16 cellular contexts compared by ENCODE assay signal in the genomic region with DNA sequence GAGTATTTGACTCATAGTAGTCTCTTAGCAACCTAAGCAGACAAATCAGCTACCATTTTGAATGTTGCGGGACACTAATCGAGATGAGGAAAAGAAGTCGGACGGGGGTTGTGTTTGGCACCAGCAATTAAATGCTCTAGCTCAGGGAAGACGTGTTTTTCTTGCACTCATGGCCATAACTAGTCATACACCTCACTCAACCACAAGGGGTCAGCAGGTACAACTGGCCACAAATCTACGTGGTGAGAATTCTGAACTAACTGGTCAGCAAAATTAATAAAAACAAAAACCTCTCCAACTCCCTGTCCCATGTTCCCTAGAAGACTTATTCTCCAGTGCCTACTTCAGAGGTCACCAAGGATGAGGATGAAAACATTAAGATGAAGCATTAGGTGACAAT.
DNase-seq lines count a peak whose midpoint lies in the region; ATAC-seq, FAIRE-seq and TF ChIP-seq lines count a peak whose summit lies in the region.
"Had no signal": no experiment of that assay in that cellular context is flagged by ENCODE, and none has a peak within 500 bp of the region (broad histone marks: within the 10 kb centered on the region; RNA-seq: fewer than 3 reads in every experiment).

No MANE protein-coding gene starts in this region.

- in situ Hi-C loops in HAP-1 (cut with MboI; ENCODE audit: low sequenced_read_pairs) (no loop called here), HepG2 (cut with HindIII; ENCODE audit: extremely low pct_ligation_motif_present, low pct_unique_long_range_greater_than_20kb) (no loop called here), G401 (cut with HindIII; ENCODE audit: low sequenced_read_pairs) (no loop called here)

- TF ChIP-seq POLR2A in HepG2 (IDR thresholded peaks at IDR 0.05; ENCODE audit: insufficient read depth in 1 of 2, low read depth in 2 of 2, low read length in 2 of 2): no peak

- POLR2A ChIA-PET in HepG2 (lab: Yijun Ruan, JAX): no interaction called here

- no peak overlapping the region for H3K9ac ChIP-seq in HepG2 (ENCODE audit: insufficient read depth, low read depth, low read length)

- CTCF ChIA-PET in HepG2 (lab: Yijun Ruan, JAX; ENCODE audit: low intra/inter-chr PET ratio, low total read pairs): interaction anchor here (1.1 kb wide), 1 partner anchor 1862 kb away, joined by 4 read pairs; no protein-coding TSS in a partner anchor

- no peak for ATAC-seq in RWPE2 (ENCODE audit: low read depth)
- peak; percentile 32; the same call in 1 of the 3 replicates for ATAC-seq in HepG2
- no peak for ATAC-seq in HG03025 (IDR thresholded peaks at IDR 0.05; ENCODE audit: low FRiP score, unreplicated experiment)
- ATAC-seq in GM21360 (IDR thresholded peaks at IDR 0.05; ENCODE audit: unreplicated experiment): no peak
- ATAC-seq: activated naive CD8-positive, alpha-beta T cell treated with anti-CD3 and anti-CD28 coated beads, Interleukin-2, amount 50 U/mL, for 24 hours; lower lobe of right lung had no signal

- TF ChIP-seq CTCF in C4-2B (conservative IDR thresholded peaks at IDR 0.05): peak; percentile 67
- TF ChIP-seq CTCF in RWPE2 (IDR thresholded peaks at IDR 0.05; ENCODE audit: poor library complexity, severe bottlenecking): peak; percentile 43
- no peak; the same call in 1 of the 2 replicates for TF ChIP-seq CTCF in HepG2 (CRISPR knock-in tag; IDR thresholded peaks at IDR 0.05)

- H3K9me3 ChIP-seq in HAP-1 (no peaks in the 10 kb centered on the region), RWPE2 (ENCODE audit: severe bottlenecking) (no peaks in the 10 kb centered on the region), HepG2 (ENCODE audit: low read length) (peaks cover 71% of the 10 kb centered on the region)
- H3K9me3 ChIP-seq: lower lobe of right lung had no signal

- no peak overlapping the region for H2AFZ ChIP-seq in HepG2 (ENCODE audit: low read length)

- FAIRE-seq in HepG2 (lab: Jason Lieb, UNC): peak; percentile 42

- TF ChIP-seq EP300 in HepG2 (IDR thresholded peaks at IDR 0.05; ENCODE audit: low read depth in 2 of 2, low read length in 2 of 2) (no peak), HepG2 (CRISPR knock-in tag; IDR thresholded peaks at IDR 0.05; ENCODE audit: borderline replicate concordance) (no peak)

- H4K20me1 ChIP-seq in HepG2 (ENCODE audit: insufficient read depth, low read length): no peaks in the 10 kb centered on the region

- no peak overlapping the region for H3K4me2 ChIP-seq in HepG2 (ENCODE audit: low read depth, low read length)

- no peak for TF ChIP-seq RAD21 in HepG2 (CRISPR knock-in tag; IDR thresholded peaks at IDR 0.05)

- H3K27ac ChIP-seq in C4-2B: no peak overlapping the region
- no peak overlapping the region for H3K27ac ChIP-seq in RWPE2 (ENCODE audit: poor library complexity, severe bottlenecking)
- H3K27ac ChIP-seq in HepG2 (ENCODE audit: extremely low read length, insufficient read depth, low read length): no peak overlapping the region
- H3K27ac ChIP-seq: cardiac muscle cell, lower lobe of right lung had no signal

- intact Hi-C loops in HepG2 (cut with micrococcal nuclease; ENCODE audit: unreplicated experiment): no loop called here

- no peaks in the 10 kb centered on the region for H3K27me3 ChIP-seq in HAP-1 (ENCODE audit: low read depth)
- no peaks in the 10 kb centered on the region for H3K27me3 ChIP-seq in RWPE2 (ENCODE audit: insufficient read depth, poor library complexity, severe bottlenecking)
- H3K27me3 ChIP-seq in HepG2 (ENCODE audit: control insufficient read depth in 1 of 2, insufficient read depth in 2 of 2, low read length in 2 of 2): no peaks in the 10 kb centered on the region
- H3K27me3 ChIP-seq: cardiac muscle cell had no signal

- no peak overlapping the region for H3K4me3 ChIP-seq in HAP-1
- no peak overlapping the region for H3K4me3 ChIP-seq in RWPE2 (ENCODE audit: severe bottlenecking)
- no peak overlapping the region for H3K4me3 ChIP-seq in HepG2 (replicated peaks in 1 of 3; ENCODE audit: insufficient read depth in 1 of 3, low read depth in 2 of 3, low read length in 3 of 3)
- H3K4me3 ChIP-seq: cardiac muscle cell, lower lobe of right lung had no signal

- WGBS in HepG2 (ENCODE audit: low lambda C conversion rate): 3% methylated on average over 6 of the region's 6 CpGs

- no TSS peak for BruUV-seq in HepG2 (replicated peaks; lab: Mats Ljungman, UMichigan)

- DNase-seq in HAP-1 (ENCODE audit: low spot score in 2 of 2) (peak; percentile 25 to 26), RWPE2 (ENCODE audit: low spot score) (no peak), HepG2 (ENCODE audit: low spot score) (no peak), G401 (ENCODE audit: low spot score) (no peak), DMS114 treated with DMSO at 0.1 percent for 48 hours (lab: John Stamatoyannopoulos, UW; ENCODE audit: unreplicated experiment) (no peak)
- DNase-seq: activated CD4-positive, alpha-beta T cell treated with anti-CD3 and anti-CD28 coated beads, Interleukin-2, amount 50 U/mL, for 1 hour; activated naive CD8-positive, alpha-beta T cell treated with anti-CD3 and anti-CD28 coated beads, Interleukin-2, amount 50 U/mL, for 24 hours; Calu3; effector memory CD4-positive, alpha-beta T cell; lower lobe of right lung; NCI-H1048; NCI-H345 had no signal

- no peaks in the 10 kb centered on the region for H3K79me2 ChIP-seq in HepG2 (ENCODE audit: insufficient read depth, low read length)

- H3K4me1 ChIP-seq in HAP-1 (no peaks in the 10 kb centered on the region; the same call in 1 of the 2 replicates), RWPE2 (ENCODE audit: insufficient read depth, poor library complexity, severe bottlenecking) (no peaks in the 10 kb centered on the region), HepG2 (ENCODE audit: insufficient read depth, low read length) (no peaks in the 10 kb centered on the region)
- H3K4me1 ChIP-seq: lower lobe of right lung had no signal

- no peaks in the 10 kb centered on the region for H3K36me3 ChIP-seq in HAP-1 (replicated peaks)
- no peaks in the 10 kb centered on the region for H3K36me3 ChIP-seq in RWPE2 (ENCODE audit: low read depth)
- H3K36me3 ChIP-seq in HepG2 (replicated peaks in 1 of 2; ENCODE audit: control insufficient read depth in 1 of 2, insufficient read depth in 2 of 2, low read length in 2 of 2): no peaks in the 10 kb centered on the region
- H3K36me3 ChIP-seq: cardiac muscle cell, lower lobe of right lung had no signal

TF ChIP-seq in HepG2, 621 proteins besides CTCF, POLR2A, EP300 and RAD21:
- TF ChIP-seq, protein P1, sequence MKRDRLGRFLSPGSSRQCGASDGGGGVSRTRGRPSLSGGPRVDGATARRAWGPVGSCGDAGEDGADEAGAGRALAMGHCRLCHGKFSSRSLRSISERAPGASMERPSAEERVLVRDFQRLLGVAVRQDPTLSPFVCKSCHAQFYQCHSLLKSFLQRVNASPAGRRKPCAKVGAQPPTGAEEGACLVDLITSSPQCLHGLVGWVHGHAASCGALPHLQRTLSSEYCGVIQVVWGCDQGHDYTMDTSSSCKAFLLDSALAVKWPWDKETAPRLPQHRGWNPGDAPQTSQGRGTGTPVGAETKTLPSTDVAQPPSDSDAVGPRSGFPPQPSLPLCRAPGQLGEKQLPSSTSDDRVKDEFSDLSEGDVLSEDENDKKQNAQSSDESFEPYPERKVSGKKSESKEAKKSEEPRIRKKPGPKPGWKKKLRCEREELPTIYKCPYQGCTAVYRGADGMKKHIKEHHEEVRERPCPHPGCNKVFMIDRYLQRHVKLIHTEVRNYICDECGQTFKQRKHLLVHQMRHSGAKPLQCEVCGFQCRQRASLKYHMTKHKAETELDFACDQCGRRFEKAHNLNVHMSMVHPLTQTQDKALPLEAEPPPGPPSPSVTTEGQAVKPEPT (CRISPR knock-in tag; IDR thresholded peaks at IDR 0.05; ENCODE audit: low read depth): no peak
- TF ChIP-seq ZNF780A (CRISPR knock-in tag; IDR thresholded peaks at IDR 0.05) (no peak), ZNF337 (CRISPR knock-in tag; IDR thresholded peaks at IDR 0.05; ENCODE audit: borderline replicate concordance, low read depth) (no peak), NFIC (IDR thresholded peaks at IDR 0.05; ENCODE audit: low read length) (no peak), SIX4 (CRISPR knock-in tag; IDR thresholded peaks at IDR 0.05) (no peak), SMC3 (IDR thresholded peaks at IDR 0.05; ENCODE audit: low read length) (0 out of 2 replicates have a peak, but pooled peaks have one; percentile 12), ZNF331 (CRISPR knock-in tag; IDR thresholded peaks at IDR 0.05) (no peak), ZNF484 (CRISPR knock-in tag; IDR thresholded peaks at IDR 0.05; ENCODE audit: borderline replicate concordance, low read depth) (no peak), ZNF143 (CRISPR knock-in tag; IDR thresholded peaks at IDR 0.05) (no peak), ZNF234 (CRISPR knock-in tag; conservative IDR thresholded peaks at IDR 0.05) (no peak), STAG1 (CRISPR knock-in tag; IDR thresholded peaks at IDR 0.05) (peak; percentile 23), ZNF34 (CRISPR knock-in tag; IDR thresholded peaks at IDR 0.05; ENCODE audit: borderline replicate concordance) (no peak)
- TF ChIP-seq, protein P2, sequence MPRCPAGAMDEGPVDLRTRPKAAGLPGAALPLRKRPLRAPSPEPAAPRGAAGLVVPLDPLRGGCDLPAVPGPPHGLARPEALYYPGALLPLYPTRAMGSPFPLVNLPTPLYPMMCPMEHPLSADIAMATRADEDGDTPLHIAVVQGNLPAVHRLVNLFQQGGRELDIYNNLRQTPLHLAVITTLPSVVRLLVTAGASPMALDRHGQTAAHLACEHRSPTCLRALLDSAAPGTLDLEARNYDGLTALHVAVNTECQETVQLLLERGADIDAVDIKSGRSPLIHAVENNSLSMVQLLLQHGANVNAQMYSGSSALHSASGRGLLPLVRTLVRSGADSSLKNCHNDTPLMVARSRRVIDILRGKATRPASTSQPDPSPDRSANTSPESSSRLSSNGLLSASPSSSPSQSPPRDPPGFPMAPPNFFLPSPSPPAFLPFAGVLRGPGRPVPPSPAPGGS (CRISPR knock-in tag; IDR thresholded peaks at IDR 0.05): no peak
TF ChIP-seq in HepG2: peak in this region for 2.

Comparison
In these comparisons a context has a peak if more than half of its experiments do, and no peak if none do; other contexts are left out.
1. DNase-seq: peak in HAP-1 (2 of 2); none in RWPE2 (single experiment), HepG2 (single experiment), G401 (single experiment) and DMS114 treated with DMSO at 0.1 percent for 48 hours (single experiment).